ENCODE assay signal across 16 cellular contexts in the genomic region with DNA sequence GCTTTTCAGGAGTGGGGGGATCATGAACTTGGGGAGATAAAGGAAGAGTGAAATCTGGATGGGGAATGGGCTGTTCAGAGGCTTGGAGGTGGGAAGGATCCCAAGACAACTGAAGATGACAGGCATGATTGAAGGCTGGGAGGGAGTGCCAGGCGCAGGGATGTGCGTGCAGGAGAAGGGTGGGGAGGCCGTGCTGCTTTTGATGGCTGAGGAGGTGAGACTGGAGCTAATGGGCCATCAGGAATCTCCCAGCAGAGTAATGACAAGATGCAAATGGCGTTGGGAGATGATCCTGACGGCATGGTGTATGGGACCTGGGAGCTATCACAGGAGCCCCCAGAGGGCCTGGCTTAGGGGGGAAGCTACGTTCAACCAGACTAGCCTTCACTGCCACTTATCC.
"Had no signal": no experiment of that assay in that cellular context is flagged by ENCODE, and none has a peak within 500 bp of the region (broad histone marks: within the 10 kb centered on the region; RNA-seq: fewer than 3 reads in every experiment).

No MANE protein-coding gene starts in this region.

- H3K9me3 Mint-ChIP-seq: activated CD8-positive, alpha-beta T cell treated with anti-CD3 and anti-CD28 coated beads for 36 hours; activated naive CD4-positive, alpha-beta T cell treated with anti-CD3 and anti-CD28 coated beads, Interleukin-2, amount 50 U/mL, for 72 hours; activated T-cell treated with anti-CD3 and anti-CD28 coated beads, Interleukin-2, amount 50 U/mL, for 4 hours; immature natural killer cell; mesothelial cell of epicardium; stimulated activated effector memory CD8-positive, alpha-beta T cell treated with anti-CD3 and anti-CD28 coated beads, Interleukin-12 subunit alpha, Interleukin-12 subunit beta, amount 100 ng/mL, for 72 hours had no signal

- H3K27ac Mint-ChIP-seq: activated CD8-positive, alpha-beta T cell treated with anti-CD3 and anti-CD28 coated beads for 36 hours; activated naive CD4-positive, alpha-beta T cell treated with anti-CD3 and anti-CD28 coated beads, Interleukin-2, amount 50 U/mL, for 72 hours; immature natural killer cell; mesothelial cell of epicardium; progenitor cell of endocrine pancreas; stimulated activated effector memory CD8-positive, alpha-beta T cell treated with anti-CD3 and anti-CD28 coated beads, Interleukin-12 subunit alpha, Interleukin-12 subunit beta, amount 100 ng/mL, for 72 hours had no signal

- ATAC-seq: activated CD8-positive, alpha-beta T cell treated with anti-CD3 and anti-CD28 coated beads for 36 hours; activated naive CD4-positive, alpha-beta T cell treated with anti-CD3 and anti-CD28 coated beads, Interleukin-2, amount 50 U/mL, for 72 hours; activated T-cell treated with anti-CD3 and anti-CD28 coated beads, Interleukin-2, amount 50 U/mL, for 4 hours; stimulated activated effector memory CD8-positive, alpha-beta T cell treated with anti-CD3 and anti-CD28 coated beads, Interleukin-12 subunit alpha, Interleukin-12 subunit beta, amount 100 ng/mL, for 72 hours had no signal

- H3K36me3 Mint-ChIP-seq: mesothelial cell of epicardium; stimulated activated effector memory CD8-positive, alpha-beta T cell treated with anti-CD3 and anti-CD28 coated beads, Interleukin-12 subunit alpha, Interleukin-12 subunit beta, amount 100 ng/mL, for 72 hours had no signal

- H3K27ac ChIP-seq: brain microvascular endothelial cell had no signal

- H3K4me3 ChIP-seq: lung had no signal

- H3K36me3 ChIP-seq: brain microvascular endothelial cell had no signal

- DNase-seq: activated CD4-positive, alpha-beta T cell treated with anti-CD3 and anti-CD28 coated beads for 4 hours; activated CD8-positive, alpha-beta T cell treated with anti-CD3 and anti-CD28 coated beads for 36 hours; activated gamma-delta T cell; activated T-cell treated with anti-CD3 and anti-CD28 coated beads, Interleukin-2, amount 50 U/mL, for 4 hours; amygdala; brain microvascular endothelial cell; cerebellar nuclear complex; dermis blood vessel endothelial cell; immature natural killer cell; stimulated activated CD4-positive, alpha-beta T cell treated with anti-CD3 and anti-CD28 coated beads, Interleukin-12 subunit alpha, Interleukin-12 subunit beta, amount 100 ng/mL, for 4 hours; stimulated activated CD4-positive, alpha-beta T cell treated with anti-CD3 and anti-CD28 coated beads, Interleukin-2, amount 100 ng/mL, for 24 hours had no signal
